15 cellular contexts compared by ENCODE assay signal in the genomic region with DNA sequence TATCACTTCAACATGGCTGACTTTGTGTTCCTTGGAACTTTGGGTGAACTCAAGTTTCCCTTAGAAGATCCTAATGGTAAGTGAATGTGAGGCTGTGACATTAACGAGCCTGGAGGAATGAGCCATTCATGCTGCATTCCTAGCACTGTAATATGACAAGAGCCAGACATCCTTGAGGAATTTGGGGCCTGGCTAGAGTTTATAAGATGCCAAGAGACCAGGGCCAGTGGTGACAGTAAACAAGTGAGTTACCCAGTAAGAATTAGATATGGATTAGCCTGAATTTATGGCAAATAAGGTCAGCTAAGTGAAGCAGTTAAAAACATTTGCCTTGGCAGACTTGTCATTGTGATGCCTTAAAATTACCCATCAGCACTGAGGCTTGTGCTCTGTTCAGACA.
DNase-seq lines count a peak whose midpoint lies in the region; ATAC-seq, FAIRE-seq and TF ChIP-seq lines count a peak whose summit lies in the region.
"Had no signal": no experiment of that assay in that cellular context is flagged by ENCODE, and none has a peak within 500 bp of the region (broad histone marks: within the 10 kb centered on the region; RNA-seq: fewer than 3 reads in every experiment).

No MANE protein-coding gene starts in this region.

- no peak overlapping the region for H2BK15ac ChIP-seq in mesendoderm (replicated peaks; ENCODE audit: low read depth)

- H3K4me1 Mint-ChIP-seq in stimulated activated effector memory CD8-positive, alpha-beta T cell treated with anti-CD3 and anti-CD28 coated beads, Interleukin-12 subunit alpha, Interleukin-12 subunit beta, amount 100 ng/mL, for 72 hours = peaks cover 6% of the 10 kb centered on the region
- H3K4me1 Mint-ChIP-seq in activated naive CD8-positive, alpha-beta T cell treated with anti-CD3 and anti-CD28 coated beads for 36 hours = peaks cover 14% of the 10 kb centered on the region
- H3K4me1 Mint-ChIP-seq: stimulated activated memory B cell treated with anti-CD40 and anti-IgM and Interleukin-4, amounts not matched to agents 10 μg/mL and 1 μg/mL and 100 μg/mL, for 72 hours had no signal

- TF ChIP-seq CTCF in liver (IDR thresholded peaks at IDR 0.05; ENCODE audit: low read depth, low read length, missing input control) (no peak), HepG2 (CRISPR knock-in tag; IDR thresholded peaks at IDR 0.05) (no peak), choroid plexus epithelial cell (conservative IDR thresholded peaks at IDR 0.05; ENCODE audit: low read depth, low read length) (no peak)

- no peak overlapping the region for H4K5ac ChIP-seq in mesendoderm (ENCODE audit: low read length)

- H3K18ac ChIP-seq in mesendoderm (ENCODE audit: low read length) = no peak overlapping the region

- no peak for TF ChIP-seq EP300 in HepG2 (IDR thresholded peaks at IDR 0.05; ENCODE audit: low read depth in 2 of 2, low read length in 2 of 2)
- no peak for TF ChIP-seq EP300 in HepG2 (CRISPR knock-in tag; IDR thresholded peaks at IDR 0.05; ENCODE audit: borderline replicate concordance)

- no peak overlapping the region for H3K23ac ChIP-seq in mesendoderm (ENCODE audit: low read length)

- no peak overlapping the region for H3K27ac ChIP-seq in liver (ENCODE audit: low read depth in 1 of 2, low read length in 2 of 2)
- no peak overlapping the region for H3K27ac ChIP-seq in HepG2 (ENCODE audit: extremely low read length, insufficient read depth, low read length)
- no peak overlapping the region for H3K27ac ChIP-seq in mesendoderm (ENCODE audit: low read depth, low read length)

- no peak for TF ChIP-seq POLR2A in HepG2 (IDR thresholded peaks at IDR 0.05; ENCODE audit: insufficient read depth in 1 of 2, low read depth in 2 of 2, low read length in 2 of 2)

- H2BK5ac ChIP-seq in mesendoderm (ENCODE audit: low read length) = no peak overlapping the region

- no peaks in the 10 kb centered on the region for H3K27me3 Mint-ChIP-seq in activated naive CD8-positive, alpha-beta T cell treated with anti-CD3 and anti-CD28 coated beads for 36 hours
- H3K27me3 Mint-ChIP-seq: activated CD4-positive, alpha-beta memory T cell treated with anti-CD3 and anti-CD28 coated beads for 36 hours; activated naive CD4-positive, alpha-beta T cell treated with anti-CD3 and anti-CD28 coated beads, Interleukin-2, amount 10 ng/mL, durations not matched to agents 7 days and 5 days; stimulated activated memory B cell treated with anti-CD40 and anti-IgM and Interleukin-4, amounts not matched to agents 10 μg/mL and 1 μg/mL and 100 μg/mL, for 72 hours; T-helper 17 cell had no signal

- H3K79me2 ChIP-seq in HepG2 (ENCODE audit: insufficient read depth, low read length) = no peaks in the 10 kb centered on the region
- H3K79me2 ChIP-seq in mesendoderm (ENCODE audit: control insufficient read depth, insufficient read depth, low read length) = no peaks in the 10 kb centered on the region

- in situ Hi-C loops in HepG2 (cut with HindIII; ENCODE audit: extremely low pct_ligation_motif_present, low pct_unique_long_range_greater_than_20kb) = loop anchor here (5.0 kb wide), 1 partner anchor 484 kb away; the partner anchor contains the start of gene ARHGAP5

- no peak overlapping the region for H2BK120ac ChIP-seq in mesendoderm (ENCODE audit: low read depth, low read length)

- H3K4me3 Mint-ChIP-seq in stimulated activated effector memory CD8-positive, alpha-beta T cell treated with anti-CD3 and anti-CD28 coated beads, Interleukin-12 subunit alpha, Interleukin-12 subunit beta, amount 100 ng/mL, for 72 hours = no peak overlapping the region
- H3K4me3 Mint-ChIP-seq in activated naive CD8-positive, alpha-beta T cell treated with anti-CD3 and anti-CD28 coated beads for 36 hours = no peak overlapping the region
- H3K4me3 Mint-ChIP-seq: activated CD4-positive, alpha-beta memory T cell treated with anti-CD3 and anti-CD28 coated beads for 36 hours; activated naive CD4-positive, alpha-beta T cell treated with anti-CD3 and anti-CD28 coated beads, Interleukin-2, amount 10 ng/mL, durations not matched to agents 7 days and 5 days; natural killer cell; stimulated activated memory B cell treated with anti-CD40 and anti-IgM and Interleukin-4, amounts not matched to agents 10 μg/mL and 1 μg/mL and 100 μg/mL, for 72 hours; T-helper 17 cell had no signal

- H2AK5ac ChIP-seq in mesendoderm (ENCODE audit: low read length) = no peak overlapping the region

- H3K4me1 ChIP-seq in liver (ENCODE audit: control insufficient read depth in 4 of 4, insufficient read depth in 4 of 4, low read length in 3 of 4) (peaks cover 0 to 7% (median 1%) of the 10 kb centered on the region in 4 donors), HepG2 (ENCODE audit: insufficient read depth, low read length) (no peaks in the 10 kb centered on the region), mesendoderm (ENCODE audit: control insufficient read depth, low read depth, low read length) (no peaks in the 10 kb centered on the region)

- no peaks in the 10 kb centered on the region for H3K9me3 Mint-ChIP-seq in stimulated activated effector memory CD8-positive, alpha-beta T cell treated with anti-CD3 and anti-CD28 coated beads, Interleukin-12 subunit alpha, Interleukin-12 subunit beta, amount 100 ng/mL, for 72 hours
- H3K9me3 Mint-ChIP-seq in activated naive CD8-positive, alpha-beta T cell treated with anti-CD3 and anti-CD28 coated beads for 36 hours = no peaks in the 10 kb centered on the region
- H3K9me3 Mint-ChIP-seq: activated CD4-positive, alpha-beta memory T cell treated with anti-CD3 and anti-CD28 coated beads for 36 hours; activated naive CD4-positive, alpha-beta T cell treated with anti-CD3 and anti-CD28 coated beads, Interleukin-2, amount 10 ng/mL, durations not matched to agents 7 days and 5 days; natural killer cell; stimulated activated memory B cell treated with anti-CD40 and anti-IgM and Interleukin-4, amounts not matched to agents 10 μg/mL and 1 μg/mL and 100 μg/mL, for 72 hours had no signal

- DNase-seq in HepG2 (ENCODE audit: low spot score) (no peak), choroid plexus epithelial cell (ENCODE audit: low read depth) (peak; percentile 26), mesendoderm (peak; percentile 60)
- DNase-seq in stimulated activated effector memory CD8-positive, alpha-beta T cell treated with anti-CD3 and anti-CD28 coated beads, Interleukin-12 subunit alpha, Interleukin-12 subunit beta, amount 100 ng/mL, for 72 hours (ENCODE audit: low spot score in 2 of 2) = no peak
- DNase-seq in activated naive CD8-positive, alpha-beta T cell treated with anti-CD3 and anti-CD28 coated beads for 36 hours = no peak
- DNase-seq: activated CD4-positive, alpha-beta memory T cell treated with anti-CD3 and anti-CD28 coated beads for 36 hours; activated naive CD4-positive, alpha-beta T cell treated with anti-CD3 and anti-CD28 coated beads, Interleukin-2, amount 10 ng/mL, durations not matched to agents 7 days and 5 days; GDM1; natural killer cell; NCI-H1930; T-helper 17 cell had no signal

- H4K20me1 ChIP-seq in HepG2 (ENCODE audit: insufficient read depth, low read length) = no peaks in the 10 kb centered on the region

- TF ChIP-seq RAD21 in liver (IDR thresholded peaks at IDR 0.05) (no peak), HepG2 (CRISPR knock-in tag; IDR thresholded peaks at IDR 0.05) (no peak)

- H3K4me2 ChIP-seq in HepG2 (ENCODE audit: low read depth, low read length) = no peak overlapping the region
- H3K4me2 ChIP-seq in mesendoderm (ENCODE audit: low read length) = no peak overlapping the region

- intact Hi-C loops in HepG2 (cut with micrococcal nuclease; ENCODE audit: unreplicated experiment) = loop anchor here (2.0 to 10.0 kb wide), 4 partner anchors 277 to 1051 kb away; partner anchors contain the start of genes RNU6-7 and RNU6-8

- H3K27ac Mint-ChIP-seq in stimulated activated effector memory CD8-positive, alpha-beta T cell treated with anti-CD3 and anti-CD28 coated beads, Interleukin-12 subunit alpha, Interleukin-12 subunit beta, amount 100 ng/mL, for 72 hours = no peak overlapping the region
- H3K27ac Mint-ChIP-seq in activated naive CD8-positive, alpha-beta T cell treated with anti-CD3 and anti-CD28 coated beads for 36 hours = no peak overlapping the region
- H3K27ac Mint-ChIP-seq: activated CD4-positive, alpha-beta memory T cell treated with anti-CD3 and anti-CD28 coated beads for 36 hours; activated naive CD4-positive, alpha-beta T cell treated with anti-CD3 and anti-CD28 coated beads, Interleukin-2, amount 10 ng/mL, durations not matched to agents 7 days and 5 days; natural killer cell; stimulated activated memory B cell treated with anti-CD40 and anti-IgM and Interleukin-4, amounts not matched to agents 10 μg/mL and 1 μg/mL and 100 μg/mL, for 72 hours; T-helper 17 cell had no signal

- POLR2A ChIA-PET in HepG2 (lab: Yijun Ruan, JAX) = no interaction called here

- H3K79me1 ChIP-seq in mesendoderm (ENCODE audit: low read length) = no peaks in the 10 kb centered on the region

- H4K8ac ChIP-seq in mesendoderm (ENCODE audit: low read depth, low read length) = no peak overlapping the region

- BruUV-seq in HepG2 (replicated peaks; lab: Mats Ljungman, UMichigan) = no TSS peak

- no peak overlapping the region for H3K56ac ChIP-seq in mesendoderm (ENCODE audit: low read length)

- H3K36me3 Mint-ChIP-seq in stimulated activated effector memory CD8-positive, alpha-beta T cell treated with anti-CD3 and anti-CD28 coated beads, Interleukin-12 subunit alpha, Interleukin-12 subunit beta, amount 100 ng/mL, for 72 hours = no peaks in the 10 kb centered on the region
- H3K36me3 Mint-ChIP-seq in activated naive CD8-positive, alpha-beta T cell treated with anti-CD3 and anti-CD28 coated beads for 36 hours = no peaks in the 10 kb centered on the region
- H3K36me3 Mint-ChIP-seq: activated CD4-positive, alpha-beta memory T cell treated with anti-CD3 and anti-CD28 coated beads for 36 hours; activated naive CD4-positive, alpha-beta T cell treated with anti-CD3 and anti-CD28 coated beads, Interleukin-2, amount 10 ng/mL, durations not matched to agents 7 days and 5 days; natural killer cell; stimulated activated memory B cell treated with anti-CD40 and anti-IgM and Interleukin-4, amounts not matched to agents 10 μg/mL and 1 μg/mL and 100 μg/mL, for 72 hours had no signal

- WGBS in liver = 54% methylated on average over 1 of the region's 1 CpG
- 0% methylated on average over 1 of the region's 1 CpG for WGBS in HepG2 (ENCODE audit: low lambda C conversion rate)
- no CpG with 5 or more reads among the region's 1 CpG for WGBS in mesendoderm (ENCODE audit: extremely low coverage, insufficient coverage, low lambda C conversion rate)

- ATAC-seq in HepG2 = no peak
- no peak for ATAC-seq in stimulated activated effector memory CD8-positive, alpha-beta T cell treated with anti-CD3 and anti-CD28 coated beads, Interleukin-12 subunit alpha, Interleukin-12 subunit beta, amount 100 ng/mL, for 72 hours
- no peak for ATAC-seq in HG03520 (IDR thresholded peaks at IDR 0.05; ENCODE audit: unreplicated experiment)
- no peak for ATAC-seq in GM21367 (IDR thresholded peaks at IDR 0.05; ENCODE audit: unreplicated experiment)
- ATAC-seq: natural killer cell; stimulated activated memory B cell treated with anti-CD40 and anti-IgM and Interleukin-4, amounts not matched to agents 10 μg/mL and 1 μg/mL and 100 μg/mL, for 72 hours; T-helper 17 cell had no signal

- H3K4me3 ChIP-seq in liver (ENCODE audit: low read depth in 1 of 3, low read length in 3 of 3) = no peak overlapping the region
- no peak overlapping the region for H3K4me3 ChIP-seq in HepG2 (replicated peaks in 1 of 3; ENCODE audit: insufficient read depth in 1 of 3, low read depth in 2 of 3, low read length in 3 of 3)
- H3K4me3 ChIP-seq in choroid plexus epithelial cell (ENCODE audit: low read depth, low read length) = no peak overlapping the region
- H3K4me3 ChIP-seq in mesendoderm (ENCODE audit: low read length) = no peak overlapping the region

- no peaks in the 10 kb centered on the region for H3K27me3 ChIP-seq in liver (ENCODE audit: control insufficient read depth in 4 of 4, insufficient read depth in 4 of 4, low read length in 3 of 4)
- H3K27me3 ChIP-seq in HepG2 (ENCODE audit: control insufficient read depth in 1 of 2, insufficient read depth in 2 of 2, low read length in 2 of 2) = no peaks in the 10 kb centered on the region
- no peaks in the 10 kb centered on the region for H3K27me3 ChIP-seq in mesendoderm (ENCODE audit: insufficient read depth, low read length, poor library complexity)

- CTCF ChIA-PET in HepG2 (lab: Yijun Ruan, JAX; ENCODE audit: low intra/inter-chr PET ratio, low total read pairs) = interaction anchor here (2.7 kb wide), 1 partner anchor 307 kb away, joined by 10 read pairs; no protein-coding TSS in a partner anchor

- H3K9ac ChIP-seq in liver (ENCODE audit: low read depth in 1 of 2, low read length in 2 of 2) = no peak overlapping the region
- no peak overlapping the region for H3K9ac ChIP-seq in HepG2 (ENCODE audit: insufficient read depth, low read depth, low read length)
- no peak overlapping the region for H3K9ac ChIP-seq in mesendoderm (ENCODE audit: low read length)

- FAIRE-seq in HepG2 (lab: Jason Lieb, UNC) = no peak

- H3K4ac ChIP-seq in mesendoderm (ENCODE audit: low read depth, low read length) = no peak overlapping the region

- H3K9me3 ChIP-seq in liver (ENCODE audit: control insufficient read depth in 4 of 4, low read length in 3 of 4) (no peaks in the 10 kb centered on the region), HepG2 (ENCODE audit: low read length) (no peaks in the 10 kb centered on the region)

- H3K36me3 ChIP-seq in liver (ENCODE audit: control insufficient read depth in 4 of 4, insufficient read depth in 3 of 4, low read depth in 1 of 4, low read length in 3 of 4) (no peaks in the 10 kb centered on the region), HepG2 (replicated peaks in 1 of 2; ENCODE audit: control insufficient read depth in 1 of 2, insufficient read depth in 2 of 2, low read length in 2 of 2) (no peaks in the 10 kb centered on the region), mesendoderm (ENCODE audit: control insufficient read depth, insufficient read depth, low read length) (no peaks in the 10 kb centered on the region)

- H2AFZ ChIP-seq in HepG2 (ENCODE audit: low read length) = no peak overlapping the region

Comparison
In these comparisons a context has a peak if more than half of its experiments do, and no peak if none do; other contexts are left out.
1. DNase-seq: peak in choroid plexus epithelial cell (single experiment) and mesendoderm (single experiment); none in HepG2 (single experiment), stimulated activated effector memory CD8-positive, alpha-beta T cell treated with anti-CD3 and anti-CD28 coated beads, Interleukin-12 subunit alpha, Interleukin-12 subunit beta, amount 100 ng/mL, for 72 hours (0 of 2) and activated naive CD8-positive, alpha-beta T cell treated with anti-CD3 and anti-CD28 coated beads for 36 hours (single experiment).